Comparison of ENCODE assay signal across 29 cellular contexts in the genomic region with DNA sequence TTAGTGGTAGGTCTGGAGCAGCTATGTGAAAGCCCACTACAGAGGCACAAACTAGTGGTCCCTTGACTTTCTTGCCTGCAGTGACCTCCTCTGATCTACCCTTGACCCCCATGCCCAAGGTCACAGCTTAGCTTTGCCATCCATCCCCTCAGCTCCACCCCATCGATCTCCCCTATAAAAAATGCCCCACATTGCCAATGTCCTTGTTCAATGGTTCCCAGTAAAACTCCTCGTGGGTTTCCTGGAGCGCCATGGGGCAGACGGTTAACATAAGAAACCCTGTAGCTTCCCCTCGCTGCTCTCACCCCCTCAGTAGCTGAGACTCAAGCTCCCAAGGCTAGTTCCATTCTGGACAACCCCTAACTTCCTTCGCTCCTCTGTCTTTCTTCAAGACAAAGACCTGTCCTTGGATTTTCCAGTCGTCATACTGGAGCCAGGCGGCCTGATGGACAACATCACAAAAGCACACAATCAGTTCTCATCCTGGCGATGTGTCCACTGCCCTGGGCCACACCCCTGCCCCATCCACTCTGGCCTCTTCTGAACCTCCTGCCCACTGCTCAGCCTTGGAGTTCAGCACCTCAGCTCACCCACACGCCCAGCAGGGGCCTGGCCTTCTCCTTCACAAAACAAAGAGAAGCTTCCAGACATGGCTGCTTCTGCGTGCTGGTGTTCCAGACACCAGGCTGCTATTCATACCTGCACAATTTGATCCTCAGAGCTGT.
"Had no signal": no experiment of that assay in that cellular context is flagged by ENCODE, and none has a peak within 500 bp of the region (broad histone marks: within the 10 kb centered on the region; RNA-seq: fewer than 3 reads in every experiment).

No MANE protein-coding gene starts in this region.

- H3K36me3 Mint-ChIP-seq: immature natural killer cell; naive thymus-derived CD4-positive, alpha-beta T cell; stimulated activated naive B cell treated with anti-CD40 and anti-IgM and Interleukin-4, amounts not matched to agents 10 μg/mL and 1 μg/mL and 100 μg/mL, for 72 hours had no signal

- DNase-seq: colonic mucosa; effector memory CD4-positive, alpha-beta T cell; esophagus squamous epithelium; foreskin melanocyte; glutamatergic neuron; hypothalamus; immature natural killer cell; islet precursor cell; kidney glomerular epithelial cell; left colon; left ventricle myocardium superior; lower lobe of right lung; naive thymus-derived CD4-positive, alpha-beta T cell; occipital lobe; sigmoid colon; stimulated activated CD4-positive, alpha-beta T cell treated with anti-CD3 and anti-CD28 coated beads, Interleukin-2, amount 100 ng/mL, for 24 hours; stimulated activated CD4-positive, alpha-beta T cell treated with anti-CD3 and anti-CD28 coated beads, Interleukin-4, amount 100 ng/mL, for 4 hours; stimulated activated naive B cell treated with anti-CD40 and anti-IgM and Interleukin-4, amounts not matched to agents 10 μg/mL and 1 μg/mL and 100 μg/mL, for 72 hours; upper lobe of left lung; uterus had no signal

- H3K27me3 ChIP-seq: colonic mucosa, tibial nerve, upper lobe of left lung, uterus had no signal

- H3K27me3 Mint-ChIP-seq: dendritic cell treated with granulocyte-macrophage colony-stimulating factor and Interleukin-4, amounts not matched to agents 40 ng/mL and 50 ng/mL, for 4 days; stimulated activated naive CD8-positive, alpha-beta T cell treated with anti-CD3 and anti-CD28 coated beads, Interleukin-15, Interleukin-2, amounts not matched to agents 100 ng/mL and 50 ng/mL, for 24 hours had no signal

- H3K36me3 ChIP-seq: colonic mucosa, esophagus squamous epithelium, lower lobe of right lung, sigmoid colon, thoracic aorta, tibial nerve, upper lobe of left lung, uterus had no signal

- H3K9me3 ChIP-seq: colonic mucosa, esophagus squamous epithelium, lower lobe of right lung, sigmoid colon, thoracic aorta, tibial nerve, upper lobe of left lung, uterus had no signal

- FAIRE-seq: endothelial cell of umbilical vein had no signal

- H3K9me3 Mint-ChIP-seq: central memory CD8-positive, alpha-beta T cell; dendritic cell treated with granulocyte-macrophage colony-stimulating factor and Interleukin-4, amounts not matched to agents 40 ng/mL and 50 ng/mL, for 4 days; immature natural killer cell; nephron; stimulated activated naive B cell treated with anti-CD40 and anti-IgM and Interleukin-4, amounts not matched to agents 10 μg/mL and 1 μg/mL and 100 μg/mL, for 72 hours; stimulated activated naive CD8-positive, alpha-beta T cell treated with anti-CD3 and anti-CD28 coated beads, Interleukin-15, Interleukin-2, amounts not matched to agents 100 ng/mL and 50 ng/mL, for 24 hours had no signal

- H3K4me1 Mint-ChIP-seq: central memory CD8-positive, alpha-beta T cell; immature natural killer cell; naive thymus-derived CD4-positive, alpha-beta T cell; nephron; stimulated activated naive B cell treated with anti-CD40 and anti-IgM and Interleukin-4, amounts not matched to agents 10 μg/mL and 1 μg/mL and 100 μg/mL, for 72 hours had no signal

- H3K27ac ChIP-seq: colonic mucosa, esophagus squamous epithelium, lower lobe of right lung, parathyroid adenoma, sigmoid colon, thoracic aorta, tibial nerve, upper lobe of left lung, uterus had no signal

- ATAC-seq: left colon; left ventricle myocardium superior; lower lobe of right lung; naive thymus-derived CD4-positive, alpha-beta T cell; stimulated activated naive B cell treated with anti-CD40 and anti-IgM and Interleukin-4, amounts not matched to agents 10 μg/mL and 1 μg/mL and 100 μg/mL, for 72 hours had no signal

- H2AFZ ChIP-seq: parathyroid adenoma had no signal

- H3K9ac ChIP-seq: parathyroid adenoma had no signal

- H3K27ac Mint-ChIP-seq: dendritic cell treated with granulocyte-macrophage colony-stimulating factor and Interleukin-4, amounts not matched to agents 40 ng/mL and 50 ng/mL, for 4 days; immature natural killer cell; naive thymus-derived CD4-positive, alpha-beta T cell; nephron; progenitor cell of endocrine pancreas; stimulated activated naive B cell treated with anti-CD40 and anti-IgM and Interleukin-4, amounts not matched to agents 10 μg/mL and 1 μg/mL and 100 μg/mL, for 72 hours; stimulated activated naive CD8-positive, alpha-beta T cell treated with anti-CD3 and anti-CD28 coated beads, Interleukin-15, Interleukin-2, amounts not matched to agents 100 ng/mL and 50 ng/mL, for 24 hours had no signal

- H3K4me3 Mint-ChIP-seq: central memory CD8-positive, alpha-beta T cell; dendritic cell treated with granulocyte-macrophage colony-stimulating factor and Interleukin-4, amounts not matched to agents 40 ng/mL and 50 ng/mL, for 4 days; immature natural killer cell; naive thymus-derived CD4-positive, alpha-beta T cell; nephron; stimulated activated naive B cell treated with anti-CD40 and anti-IgM and Interleukin-4, amounts not matched to agents 10 μg/mL and 1 μg/mL and 100 μg/mL, for 72 hours; stimulated activated naive CD8-positive, alpha-beta T cell treated with anti-CD3 and anti-CD28 coated beads, Interleukin-15, Interleukin-2, amounts not matched to agents 100 ng/mL and 50 ng/mL, for 24 hours had no signal

- H3K4me1 ChIP-seq: colonic mucosa, esophagus squamous epithelium, lower lobe of right lung, parathyroid adenoma, sigmoid colon, tibial nerve, upper lobe of left lung, uterus had no signal

- H3K4me3 ChIP-seq: colonic mucosa, esophagus squamous epithelium, lower lobe of right lung, sigmoid colon, thoracic aorta, tibial nerve, upper lobe of left lung, uterus had no signal
